Comparison of ENCODE assay signal across 15 cellular contexts in genomic region chrX:107574054-107574683, GRCh38. TPM values are rescaled to one million over a fixed set of nuclear protein-coding genes. Genes with fewer than 3 reads are reported as not detected.
DNase-seq lines count a peak whose midpoint lies in the region; ATAC-seq and TF ChIP-seq lines count a peak whose summit lies in the region.
"Had no signal": no experiment of that assay in that cellular context is flagged by ENCODE, and none has a peak within 500 bp of the region (broad histone marks: within the 10 kb centered on the region; RNA-seq: fewer than 3 reads in every experiment).

No MANE protein-coding gene starts in this region.

- H3K4me3 ChIP-seq in breast epithelium (no peak overlapping the region), fibroblast of the aortic adventitia (ENCODE audit: low read depth, low read length) (no peak overlapping the region), urinary bladder (ENCODE audit: low read depth, low read length) (no peak overlapping the region)
- H3K4me3 ChIP-seq: gastroesophageal sphincter, upper lobe of right lung had no signal

- H3K4me3 Mint-ChIP-seq in MCF 10A (ENCODE audit: unreplicated experiment), result no peak overlapping the region

- H3K27me3 ChIP-seq in breast epithelium, result peaks cover 0 to 34% of the 10 kb centered on the region in 2 donors
- H3K27me3 ChIP-seq: gastroesophageal sphincter, upper lobe of right lung had no signal

- BruUV-seq in MCF 10A (replicated peaks; lab: Mats Ljungman, UMichigan), result no TSS peak

- H3K36me3 ChIP-seq in breast epithelium (no peaks in the 10 kb centered on the region), urinary bladder (ENCODE audit: insufficient read depth) (no peaks in the 10 kb centered on the region)
- H3K36me3 ChIP-seq: gastroesophageal sphincter, upper lobe of right lung had no signal

- H3K36me3 Mint-ChIP-seq in MCF 10A (ENCODE audit: insufficient read depth, unreplicated experiment), result no peaks in the 10 kb centered on the region

- in situ Hi-C loops in SK-MEL-5 (cut with HindIII; ENCODE audit: low pct_unique_long_range_greater_than_20kb, low sequenced_read_pairs), result no loop called here

- no peaks in the 10 kb centered on the region for H3K9me3 ChIP-seq in breast epithelium
- H3K9me3 ChIP-seq: gastroesophageal sphincter, upper lobe of right lung had no signal

- 72% methylated on average over 3 of the region's 3 CpGs for WGBS in urinary bladder

- peak overlapping the region; percentile 36 for H3K27ac Mint-ChIP-seq in MCF 10A (ENCODE audit: low read depth, unreplicated experiment)

- no peak overlapping the region for H3K27ac ChIP-seq in breast epithelium
- peak overlapping the region; percentile 45 for H3K27ac ChIP-seq in urinary bladder (ENCODE audit: low read depth)
- H3K27ac ChIP-seq: gastroesophageal sphincter, upper lobe of right lung had no signal

- peaks cover 12% of the 10 kb centered on the region for H3K4me1 Mint-ChIP-seq in MCF 10A (ENCODE audit: insufficient read depth, unreplicated experiment)

- H3K9me3 Mint-ChIP-seq in MCF 10A (ENCODE audit: unreplicated experiment), result peaks cover 6% of the 10 kb centered on the region

- POLR2A ChIA-PET in MCF 10A (lab: Yijun Ruan, JAX), result no interaction called here

- CTCF ChIA-PET in MCF 10A (lab: Yijun Ruan, JAX), result interaction anchor here (0.6 kb wide), 1 partner anchor 210 kb away, joined by 5 read pairs; no protein-coding TSS in a partner anchor

- peaks cover 10% of the 10 kb centered on the region for H3K27me3 Mint-ChIP-seq in MCF 10A (ENCODE audit: insufficient read depth, unreplicated experiment)

- intact Hi-C loops in MCF 10A (cut with micrococcal nuclease), result no loop called here
- intact Hi-C loops in breast epithelium (cut with DNase I; ENCODE audit: low total_unique reads), result no loop called here

- peak; percentile 58 for DNase-seq in MCF 10A (ENCODE audit: unreplicated experiment)
- no peak for DNase-seq in breast epithelium (ENCODE audit: low spot score in 2 of 2)
- peak; percentile 5 for DNase-seq in SK-MEL-5 (ENCODE audit: low read depth, low spot score)
- peak; percentile 61 for DNase-seq in fibroblast of the aortic adventitia (ENCODE audit: low read depth)
- DNase-seq in NCI-H446 (lab: John Stamatoyannopoulos, UW), result no peak
- no peak for DNase-seq in stimulated activated CD4-positive, alpha-beta T cell treated with anti-CD3 and anti-CD28 coated beads, Interleukin-15, amount 100 ng/mL, for 24 hours
- DNase-seq: ACHN; cerebellar nuclear complex; kidney glomerular epithelial cell; stimulated activated CD4-positive, alpha-beta T cell treated with anti-CD3 and anti-CD28 coated beads, Interleukin-12 subunit alpha, Interleukin-12 subunit beta, amount 100 ng/mL, for 4 hours; stimulated activated CD8-positive, alpha-beta memory T cell treated with anti-CD3 and anti-CD28 coated beads, Interleukin-4, amount 100 ng/mL, for 48 hours; upper lobe of right lung had no signal

- no peak for TF ChIP-seq CTCF in MCF 10A (IDR thresholded peaks at IDR 0.05; ENCODE audit: unreplicated experiment)
- no peak for TF ChIP-seq CTCF in breast epithelium (IDR thresholded peaks at IDR 0.05)
- TF ChIP-seq CTCF in fibroblast of the aortic adventitia (IDR thresholded peaks at IDR 0.05; ENCODE audit: insufficient read depth, low read length), result no peak

- H3K4me1 ChIP-seq in breast epithelium, result no peaks in the 10 kb centered on the region
- H3K4me1 ChIP-seq in urinary bladder (ENCODE audit: insufficient read depth), result peaks cover 2% of the 10 kb centered on the region
- H3K4me1 ChIP-seq: gastroesophageal sphincter, upper lobe of right lung had no signal

- ATAC-seq in HG03432 (IDR thresholded peaks at IDR 0.05; ENCODE audit: unreplicated experiment), result no peak
- ATAC-seq: gastroesophageal sphincter, upper lobe of right lung had no signal

- TF ChIP-seq POLR2A in breast epithelium (IDR thresholded peaks at IDR 0.05), result no peak

RNA-seq across cellular contexts. Expression of gene PRPS1, which starts 54.1 kb away (rescaled TPM):
- total RNA-seq in MCF 10A (2022) (27.9 and 29.7 TPM in 2 replicates), breast epithelium (10 to 100 TPM; 19.3 to 24.9 (median 20.8) TPM), fibroblast of the aortic adventitia (ENCODE audit: low replicate concordance) (37.9 and 60.9 TPM in 2 replicates), urinary bladder (22.9 TPM)
- total RNA-seq in SK-MEL-5 (2014; rRNA removed; shearing (Covaris generic)), result 39.8 and 39.9 TPM in 2 replicates
- polyA plus RNA-seq in SK-MEL-5 (2015; cell fraction: cytosol; rRNA removed), result 49.5 and 49.6 TPM in 2 replicates
- 22.3 and 22.8 TPM in 2 replicates for polyA plus RNA-seq in SK-MEL-5 (2015; cell fraction: nucleus; rRNA removed)
- polyA plus RNA-seq in urinary bladder, result 35.7 TPM

Comparison
In these comparisons a context has a peak if more than half of its experiments do, and no peak if none do; other contexts are left out.
1. DNase-seq: peak in MCF 10A (single experiment), SK-MEL-5 (single experiment) and fibroblast of the aortic adventitia (single experiment); none in breast epithelium (0 of 2), NCI-H446 (0 of 2) and stimulated activated CD4-positive, alpha-beta T cell treated with anti-CD3 and anti-CD28 coated beads, Interleukin-15, amount 100 ng/mL, for 24 hours (single experiment).